14 cellular contexts compared by ENCODE assay signal in genomic region chr9:134187110-134187531, GRCh38. TPM values are rescaled to one million over a fixed set of nuclear protein-coding genes. Genes with fewer than 3 reads are reported as not detected.
DNase-seq lines count a peak whose midpoint lies in the region; ATAC-seq and TF ChIP-seq lines count a peak whose summit lies in the region.
"Had no signal": no experiment of that assay in that cellular context is flagged by ENCODE, and none has a peak within 500 bp of the region (broad histone marks: within the 10 kb centered on the region; RNA-seq: fewer than 3 reads in every experiment).

No MANE protein-coding gene starts in this region.

- CTCF ChIA-PET in Calu3 (lab: Charles Lee): interaction anchor here (1.5 kb wide), 1 partner anchor 12 kb away, joined by 4 read pairs; no protein-coding TSS in a partner anchor

- intact Hi-C loops in aorta (cut with DNase I) (no loop called here), Calu3 (cut with micrococcal nuclease; ENCODE audit: unreplicated experiment) (no loop called here)

- no peak overlapping the region for H3K4me3 ChIP-seq in aorta (ENCODE audit: low read length in 2 of 2)
- H3K4me3 ChIP-seq: colonic mucosa had no signal

- peaks cover 8 to 10% of the 10 kb centered on the region in 2 donors for H3K9me3 Mint-ChIP-seq in stimulated activated naive CD8-positive, alpha-beta T cell treated with anti-CD3 and anti-CD28 coated beads, Interleukin-15, amount 100 ng/mL, for 72 hours
- H3K9me3 Mint-ChIP-seq in Calu3 (ENCODE audit: low read depth, unreplicated experiment): peaks cover 9% of the 10 kb centered on the region

- no peak overlapping the region for H3K27ac ChIP-seq in aorta (ENCODE audit: low read depth in 1 of 2, low read length in 2 of 2)
- no peak overlapping the region for H3K27ac ChIP-seq in caudate nucleus (ENCODE audit: low read depth, low read length)
- H3K27ac ChIP-seq: colonic mucosa had no signal

- H3K36me3 ChIP-seq in aorta (ENCODE audit: control insufficient read depth in 1 of 2, insufficient read depth in 2 of 2, low read length in 1 of 2): no peaks in the 10 kb centered on the region
- H3K36me3 ChIP-seq: colonic mucosa had no signal

- 88 to 92% methylated on average over 12 of the region's 12 CpGs for WGBS in aorta, 2 donors

- H3K9me3 ChIP-seq in aorta (ENCODE audit: control insufficient read depth, low read length): no peaks in the 10 kb centered on the region
- H3K9me3 ChIP-seq: colonic mucosa had no signal

- H3K4me3 Mint-ChIP-seq in stimulated activated naive CD8-positive, alpha-beta T cell treated with anti-CD3 and anti-CD28 coated beads, Interleukin-15, amount 100 ng/mL, for 72 hours: no peak overlapping the region
- no peak overlapping the region for H3K4me3 Mint-ChIP-seq in Calu3 (ENCODE audit: low read depth, unreplicated experiment)
- H3K4me3 Mint-ChIP-seq: activated naive CD8-positive, alpha-beta T cell; IgD-negative memory B cell had no signal

- ATAC-seq in stimulated activated naive CD8-positive, alpha-beta T cell treated with anti-CD3 and anti-CD28 coated beads, Interleukin-15, Interleukin-2, amounts not matched to agents 100 U/mL and 50 U/mL, for 24 hours: no peak
- no peak for ATAC-seq in stimulated activated naive CD8-positive, alpha-beta T cell treated with anti-CD3 and anti-CD28 coated beads, Interleukin-15, amount 100 ng/mL, for 72 hours
- peak; percentile 16 for ATAC-seq in left lobe of liver
- ATAC-seq in aorta (ENCODE audit: low FRiP score): no peak
- no peak for ATAC-seq in GM21367 (IDR thresholded peaks at IDR 0.05; ENCODE audit: unreplicated experiment)

- H3K4me1 ChIP-seq in aorta (ENCODE audit: control insufficient read depth in 1 of 2, insufficient read depth in 2 of 2, low read length in 2 of 2): no peaks in the 10 kb centered on the region
- H3K4me1 ChIP-seq: colonic mucosa had no signal

- peaks cover 22% of the 10 kb centered on the region for H3K4me1 Mint-ChIP-seq in stimulated activated naive CD8-positive, alpha-beta T cell treated with anti-CD3 and anti-CD28 coated beads, Interleukin-15, amount 100 ng/mL, for 72 hours
- H3K4me1 Mint-ChIP-seq in Calu3 (ENCODE audit: low read depth, unreplicated experiment): no peaks in the 10 kb centered on the region

- TF ChIP-seq CTCF in Calu3 (IDR thresholded peaks at IDR 0.05; ENCODE audit: unreplicated experiment): no peak

- H3K36me3 Mint-ChIP-seq in Calu3 (ENCODE audit: insufficient read depth, unreplicated experiment): peaks cover 4% of the 10 kb centered on the region
- H3K36me3 Mint-ChIP-seq: activated naive CD8-positive, alpha-beta T cell; IgD-negative memory B cell had no signal

- DNase-seq in stimulated activated naive CD8-positive, alpha-beta T cell treated with anti-CD3 and anti-CD28 coated beads, Interleukin-15, Interleukin-2, amounts not matched to agents 100 U/mL and 50 U/mL, for 24 hours: peak; percentile 4
- no peak for DNase-seq in stimulated activated naive CD8-positive, alpha-beta T cell treated with anti-CD3 and anti-CD28 coated beads, Interleukin-15, amount 100 ng/mL, for 72 hours
- peak; percentile 53 for DNase-seq in RPMI8226
- DNase-seq in left lobe of liver (ENCODE audit: low spot score): peak; percentile 61
- peak; percentile 46 to 70 for DNase-seq in aorta
- no peak for DNase-seq in caudate nucleus (lab: John Stamatoyannopoulos, UW)
- no peak for DNase-seq in Calu3
- DNase-seq: C1 segment of cervical spinal cord, colonic mucosa, NCI-H187 treated with DMSO at 0.1 percent for 48 hours, T-helper 2 cell had no signal

- H3K27me3 Mint-ChIP-seq in stimulated activated naive CD8-positive, alpha-beta T cell treated with anti-CD3 and anti-CD28 coated beads, Interleukin-15, amount 100 ng/mL, for 72 hours: no peaks in the 10 kb centered on the region
- H3K27me3 Mint-ChIP-seq in Calu3 (ENCODE audit: unreplicated experiment): peaks cover 60% of the 10 kb centered on the region
- H3K27me3 Mint-ChIP-seq: activated naive CD8-positive, alpha-beta T cell had no signal

- no peak overlapping the region for H3K27ac Mint-ChIP-seq in stimulated activated naive CD8-positive, alpha-beta T cell treated with anti-CD3 and anti-CD28 coated beads, Interleukin-15, amount 100 ng/mL, for 72 hours
- H3K27ac Mint-ChIP-seq in Calu3 (ENCODE audit: unreplicated experiment): no peak overlapping the region
- H3K27ac Mint-ChIP-seq: activated naive CD8-positive, alpha-beta T cell had no signal

- H3K27me3 ChIP-seq in aorta (ENCODE audit: control insufficient read depth in 1 of 2, insufficient read depth in 2 of 2, low read length in 1 of 2): no peaks in the 10 kb centered on the region
- H3K27me3 ChIP-seq: colonic mucosa had no signal

- no TSS peak for BruUV-seq in Calu3 (replicated peaks; lab: Mats Ljungman, UMichigan)

RNA-seq across cellular contexts. Expression of gene RNU6ATAC, which starts 22.8 kb away (rescaled TPM):
- 25.8 TPM for total RNA-seq in left lobe of liver
- 100 to 1,000 TPM; 119 to 181 TPM for total RNA-seq in aorta
- not detected for polyA plus RNA-seq in aorta
- total RNA-seq in Calu3 (2022): 32.4 and 111 TPM in 2 replicates
- polyA plus RNA-seq: IgD-negative memory B cell had no signal

RNA-seq across cellular contexts. Expression of gene WDR5, which starts 51.2 kb away (rescaled TPM):
- 19.5 TPM for total RNA-seq in left lobe of liver
- total RNA-seq in aorta: 10 to 100 TPM; 15.4 to 25.1 TPM
- polyA plus RNA-seq in aorta: 10 to 100 TPM; 11.5 to 14.9 TPM
- 27.5 and 30.1 TPM in 2 replicates for total RNA-seq in Calu3 (2022)

Comparison
In these comparisons a context has a peak if more than half of its experiments do, and no peak if none do; other contexts are left out.
1. DNase-seq: peak in stimulated activated naive CD8-positive, alpha-beta T cell treated with anti-CD3 and anti-CD28 coated beads, Interleukin-15, Interleukin-2, amounts not matched to agents 100 U/mL and 50 U/mL, for 24 hours (single experiment), RPMI8226 (single experiment), left lobe of liver (single experiment) and aorta (2 of 2); none in stimulated activated naive CD8-positive, alpha-beta T cell treated with anti-CD3 and anti-CD28 coated beads, Interleukin-15, amount 100 ng/mL, for 72 hours (0 of 2), caudate nucleus (0 of 61) and Calu3 (single experiment).